In the genomic region with DNA sequence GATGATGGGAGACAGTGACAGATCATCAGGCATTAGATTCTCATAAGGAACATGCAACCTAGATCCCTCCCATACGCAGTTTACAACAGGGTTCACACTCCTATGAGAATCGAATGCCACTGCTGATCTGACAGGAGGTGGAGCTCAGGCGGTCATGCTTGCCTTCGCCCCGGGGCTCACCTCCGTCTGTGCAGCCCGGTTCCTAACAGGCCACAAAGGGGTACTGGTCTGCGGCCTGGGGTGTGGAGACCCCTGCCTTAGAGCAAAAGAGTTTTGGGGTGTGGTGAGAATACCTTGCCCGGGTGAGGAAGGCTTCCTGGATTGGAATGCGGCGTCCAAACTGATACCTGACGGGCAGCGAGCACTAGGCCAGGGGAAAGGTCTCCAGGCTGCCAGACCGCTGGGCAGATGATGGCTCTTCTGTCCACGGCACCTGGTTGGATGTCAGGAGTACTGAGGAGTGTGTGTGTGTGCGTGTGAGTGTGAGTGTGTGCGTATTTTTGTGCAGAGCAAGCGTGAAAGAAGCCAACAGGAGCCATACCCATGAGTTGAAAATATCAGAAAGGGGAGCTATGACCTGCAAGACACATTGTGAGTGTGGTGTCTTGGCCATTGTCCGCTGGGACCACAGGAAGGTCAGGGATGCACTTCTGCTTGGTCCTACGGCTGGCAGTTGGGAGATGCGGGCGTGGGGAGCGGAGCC, we compare ENCODE assay signal across 8 cellular contexts. TPM values are rescaled to one million over a fixed set of nuclear protein-coding genes. Genes with fewer than 3 reads are reported as not detected.
A peak's percentile ranks its signal among the peaks of the same experiment; 100 is the strongest.
DNase-seq lines count a peak whose midpoint lies in the region; TF ChIP-seq lines count a peak whose summit lies in the region.

No MANE protein-coding gene starts in this region.

- H3K4me3 Mint-ChIP-seq in T-helper 1 cell treated with Interleukin-12 subunit alpha and Interleukin-12 subunit beta and Interleukin-4 antibody, amounts not matched to agents 30 μg/mL and 1 μg/mL, for 36 hours, result peak overlapping the region; percentile 87
- peak overlapping the region; percentile 88 for H3K4me3 Mint-ChIP-seq in glutamatergic neuron (ENCODE audit: unreplicated experiment)

- no peaks in the 10 kb centered on the region for H3F3A ChIP-seq in PC-9 (ENCODE audit: insufficient read depth, low read depth)

- peaks cover 5% of the 10 kb centered on the region for H3K4me1 Mint-ChIP-seq in T-helper 1 cell treated with Interleukin-12 subunit alpha and Interleukin-12 subunit beta and Interleukin-4 antibody, amounts not matched to agents 30 μg/mL and 1 μg/mL, for 36 hours (ENCODE audit: low read depth)
- H3K4me1 Mint-ChIP-seq in glutamatergic neuron (ENCODE audit: low read depth, unreplicated experiment), result no peaks in the 10 kb centered on the region

- TF ChIP-seq CTCF in PC-9 (conservative IDR thresholded peaks at IDR 0.05) (no peak), glutamatergic neuron (IDR thresholded peaks at IDR 0.05; ENCODE audit: partially characterized antibody, unreplicated experiment) (no peak)

- H3K9me3 Mint-ChIP-seq in T-helper 1 cell treated with Interleukin-12 subunit alpha and Interleukin-12 subunit beta and Interleukin-4 antibody, amounts not matched to agents 30 μg/mL and 1 μg/mL, for 36 hours, result no peaks in the 10 kb centered on the region
- H3K9me3 Mint-ChIP-seq in glutamatergic neuron (ENCODE audit: unreplicated experiment), result peaks cover 12% of the 10 kb centered on the region

- no peaks in the 10 kb centered on the region for H3K4me1 ChIP-seq in PC-9 (replicated peaks; ENCODE audit: insufficient read depth)
- peaks cover 0 to 12% (median 9%) of the 10 kb centered on the region in 5 donors for H3K4me1 ChIP-seq in subcutaneous abdominal adipose tissue (ENCODE audit: control insufficient read depth in 5 of 5, insufficient read depth in 5 of 5, low read length in 5 of 5)

- BruUV-seq in PC-9 (replicated peaks; lab: Mats Ljungman, UMichigan), result no TSS peak

- intact Hi-C loops in PC-9 (cut with micrococcal nuclease; ENCODE audit: unreplicated experiment), result no loop called here

- H3K4me3 ChIP-seq in PC-9 (peak overlapping the region; percentile 38; the same call in 1 of the 2 replicates), subcutaneous abdominal adipose tissue (ENCODE audit: low read depth in 1 of 5, low read length in 5 of 5) (peak overlapping the region; percentile 52 to 65 (median 56))

- no peak overlapping the region for H3K27ac ChIP-seq in PC-9
- no peak overlapping the region for H3K27ac ChIP-seq in subcutaneous abdominal adipose tissue (ENCODE audit: low read depth, low read length)

- no peaks in the 10 kb centered on the region for H3K79me2 ChIP-seq in PC-9 (ENCODE audit: low read depth)

- H3K9me3 ChIP-seq in PC-9 (ENCODE audit: insufficient read depth, low read depth) (no peaks in the 10 kb centered on the region), subcutaneous abdominal adipose tissue (ENCODE audit: control insufficient read depth in 5 of 5, low read length in 5 of 5) (no peaks in the 10 kb centered on the region)

- H4K20me1 ChIP-seq in PC-9 (ENCODE audit: insufficient read depth), result no peaks in the 10 kb centered on the region

- CTCF ChIA-PET in PC-9 (lab: Charles Lee), result interaction anchor here (0.5 to 1.1 kb wide), 4 partner anchors 9 to 69 kb away, joined by 3 to 18 read pairs (median 9); no protein-coding TSS in a partner anchor

- no peaks in the 10 kb centered on the region for H3K36me3 Mint-ChIP-seq in T-helper 1 cell treated with Interleukin-12 subunit alpha and Interleukin-12 subunit beta and Interleukin-4 antibody, amounts not matched to agents 30 μg/mL and 1 μg/mL, for 36 hours (ENCODE audit: low read depth)
- H3K36me3 Mint-ChIP-seq in glutamatergic neuron (ENCODE audit: unreplicated experiment), result no peaks in the 10 kb centered on the region

- no peak overlapping the region for H3K27ac Mint-ChIP-seq in T-helper 1 cell treated with Interleukin-12 subunit alpha and Interleukin-12 subunit beta and Interleukin-4 antibody, amounts not matched to agents 30 μg/mL and 1 μg/mL, for 36 hours
- H3K27ac Mint-ChIP-seq in glutamatergic neuron (ENCODE audit: unreplicated experiment), result peak overlapping the region; percentile 57

- no peaks in the 10 kb centered on the region for H3K9me2 ChIP-seq in PC-9 (ENCODE audit: insufficient read depth)

- no peaks in the 10 kb centered on the region for H3K27me3 ChIP-seq in PC-9 (ENCODE audit: insufficient read depth, low read depth)
- H3K27me3 ChIP-seq in subcutaneous abdominal adipose tissue (ENCODE audit: control insufficient read depth in 5 of 5, insufficient read depth in 4 of 5, low read length in 5 of 5), result no peaks in the 10 kb centered on the region

- peaks cover 8% of the 10 kb centered on the region for H3K27me3 Mint-ChIP-seq in T-helper 1 cell treated with Interleukin-12 subunit alpha and Interleukin-12 subunit beta and Interleukin-4 antibody, amounts not matched to agents 30 μg/mL and 1 μg/mL, for 36 hours (ENCODE audit: low read depth)
- peaks cover 2% of the 10 kb centered on the region for H3K27me3 Mint-ChIP-seq in glutamatergic neuron (ENCODE audit: unreplicated experiment)

- no peak overlapping the region for H2AFZ ChIP-seq in PC-9

- POLR2A ChIA-PET in PC-9 (lab: Charles Lee; ENCODE audit: unreplicated experiment), result interaction anchor here (0.6 kb wide), 1 partner anchor 727 kb away, joined by 3 read pairs; no protein-coding TSS in a partner anchor

- H3K4me2 ChIP-seq in PC-9, result peak overlapping the region; percentile 53

- DNase-seq in T-helper 1 cell, result no peak
- DNase-seq in PC-9, result no peak
- DNase-seq in glutamatergic neuron, result no peak
- DNase-seq in medulla oblongata (ENCODE audit: extremely low spot score), result no peak
- DNase-seq in NCI-H2107 treated with DMSO at 0.1 percent for 48 hours (lab: John Stamatoyannopoulos, UW; ENCODE audit: unreplicated experiment), result no peak
- DNase-seq in activated CD8-positive, alpha-beta memory T cell treated with anti-CD3 and anti-CD28 coated beads, Interleukin-2, amount 50 U/mL, for 4 hours, result no peak

- H3K9ac ChIP-seq in subcutaneous abdominal adipose tissue (ENCODE audit: low read length in 5 of 5), result peak overlapping the region in 2 of 5 donors; percentile 21 to 53

- H3K36me3 ChIP-seq in PC-9 (ENCODE audit: low read depth) (no peaks in the 10 kb centered on the region), subcutaneous abdominal adipose tissue (ENCODE audit: control insufficient read depth in 5 of 5, insufficient read depth in 5 of 5, low read length in 5 of 5) (no peaks in the 10 kb centered on the region)

RNA-seq across cellular contexts. Expression of a gene that starts 55.4 kb away (rescaled TPM):
- total RNA-seq in PC-9 (2021) (3.8 and 4.3 TPM in 2 replicates), glutamatergic neuron (ENCODE audit: unreplicated experiment) (30.5 TPM)
